Comparison of ENCODE assay signal across 13 cellular contexts in genomic region chr11:57641011-57641410, GRCh38. TPM values are rescaled to one million over a fixed set of nuclear protein-coding genes. Genes with fewer than 3 reads are reported as not detected.
DNase-seq lines count a peak whose midpoint lies in the region; ATAC-seq and TF ChIP-seq lines count a peak whose summit lies in the region.
"Had no signal": no experiment of that assay in that cellular context is flagged by ENCODE, and none has a peak within 500 bp of the region (broad histone marks: within the 10 kb centered on the region; RNA-seq: fewer than 3 reads in every experiment).

No MANE protein-coding gene starts in this region.

- H3K9me3 Mint-ChIP-seq in MCF 10A (ENCODE audit: unreplicated experiment): no peaks in the 10 kb centered on the region
- no peaks in the 10 kb centered on the region for H3K9me3 Mint-ChIP-seq in activated CD4-positive, alpha-beta memory T cell treated with anti-CD3 and anti-CD28 coated beads for 36 hours
- H3K9me3 Mint-ChIP-seq: CD4-positive, CD25-positive, alpha-beta regulatory T cell; naive thymus-derived CD4-positive, alpha-beta T cell; stimulated activated memory B cell treated with anti-CD40 and anti-IgM and Interleukin-4, amounts not matched to agents 10 μg/mL and 1 μg/mL and 100 μg/mL, for 72 hours had no signal

- CTCF ChIA-PET in mammary epithelial cell (lab: Charles Lee; ENCODE audit: low non-redundant PET): interaction anchor here (0.6 to 3.1 kb wide), 3 partner anchors 73 to 148 kb away, joined by 3 to 36 read pairs (median 4); partner anchors contain the start of gene UBE2L6
- CTCF ChIA-PET in MCF 10A (lab: Yijun Ruan, JAX): interaction anchor here (0.5 to 13.5 kb wide), 56 partner anchors 8 to 1473 kb away, joined by 3 to 315 read pairs (median 4); partner anchors contain the start of genes RTN4RL2, UBE2L6 and YPEL4
- CTCF ChIA-PET in activated CD4-positive, alpha-beta memory T cell treated with anti-CD3 and anti-CD28 coated beads for 36 hours (lab: Charles Lee): interaction anchor here (0.6 to 8.8 kb wide), 33 partner anchors 10 to 927 kb away, joined by 3 to 121 read pairs (median 4); partner anchors contain the start of genes CLP1, P2RX3, TIMM10 and UBE2L6

- in situ Hi-C loops in mammary epithelial cell (cut with MboI; ENCODE audit: low sequenced_read_pairs in 2 of 2): loop anchor here (5.0 to 10.0 kb wide), 3 partner anchors 74 to 296 kb away; partner anchors contain the start of gene UBE2L6 (in 1 of the 2)

- H3K4me1 Mint-ChIP-seq in MCF 10A (ENCODE audit: insufficient read depth, unreplicated experiment): peaks cover 5% of the 10 kb centered on the region
- peaks cover 10% of the 10 kb centered on the region for H3K4me1 Mint-ChIP-seq in activated CD4-positive, alpha-beta memory T cell treated with anti-CD3 and anti-CD28 coated beads for 36 hours (ENCODE audit: low read depth)

- intact Hi-C loops in mammary epithelial cell (cut with micrococcal nuclease) (loop anchor here (1.0 to 10.0 kb wide), 5 partner anchors 73 to 874 kb away; no protein-coding TSS in a partner anchor), MCF 10A (cut with micrococcal nuclease) (loop anchor here (1.0 to 5.0 kb wide), 3 partner anchors 73 to 294 kb away; partner anchors contain the start of gene TIMM10), heart left ventricle (cut with DNase I) (loop anchor here (1.0 to 10.0 kb wide), 9 partner anchors 72 to 874 kb away; partner anchors contain the start of gene RTN4RL2 (in 1 of the 10))
- intact Hi-C loops in activated CD4-positive, alpha-beta memory T cell treated with anti-CD3 and anti-CD28 coated beads for 36 hours (cut with micrococcal nuclease): loop anchor here (1.0 to 2.0 kb wide), 3 partner anchors 42 to 296 kb away; no protein-coding TSS in a partner anchor

- no peak overlapping the region for H3K27ac Mint-ChIP-seq in MCF 10A (ENCODE audit: low read depth, unreplicated experiment)
- no peak overlapping the region for H3K27ac Mint-ChIP-seq in activated CD4-positive, alpha-beta memory T cell treated with anti-CD3 and anti-CD28 coated beads for 36 hours
- H3K27ac Mint-ChIP-seq: activated CD8-positive, alpha-beta memory T cell treated with anti-CD3 and anti-CD28 coated beads, Interleukin-2, amount 10 ng/mL, durations not matched to agents 7 days and 5 days; CD4-positive, CD25-positive, alpha-beta regulatory T cell; stimulated activated memory B cell treated with anti-CD40 and anti-IgM and Interleukin-4, amounts not matched to agents 10 μg/mL and 1 μg/mL and 100 μg/mL, for 72 hours had no signal

- peaks cover under 1% of the 10 kb centered on the region for H3K27me3 Mint-ChIP-seq in MCF 10A (ENCODE audit: insufficient read depth, unreplicated experiment)
- H3K27me3 Mint-ChIP-seq in activated CD4-positive, alpha-beta memory T cell treated with anti-CD3 and anti-CD28 coated beads for 36 hours: peaks cover 26% of the 10 kb centered on the region

- POLR2A ChIA-PET in MCF 10A (lab: Yijun Ruan, JAX): interaction anchor here (0.7 to 4.2 kb wide), 7 partner anchors 26 to 316 kb away, joined by 3 to 31 read pairs (median 3); partner anchors contain the start of genes TIMM10, TNKS1BP1 and UBE2L6
- POLR2A ChIA-PET in activated CD4-positive, alpha-beta memory T cell treated with anti-CD3 and anti-CD28 coated beads for 36 hours (lab: Charles Lee): no interaction called here

- TF ChIP-seq CTCF in mammary epithelial cell (conservative IDR thresholded peaks at IDR 0.05 in 1 of 2, IDR thresholded peaks at IDR 0.05 in 1 of 2; ENCODE audit: extremely low read depth in 1 of 2, insufficient read depth in 1 of 2, low read depth in 1 of 2, low read length in 2 of 2): peak in 1 of 2 donors; percentile 33
- TF ChIP-seq CTCF in MCF 10A (IDR thresholded peaks at IDR 0.05; ENCODE audit: unreplicated experiment): no peak
- peak in 4 of 12 donors; percentile 8 to 45 (median 28) for TF ChIP-seq CTCF in heart left ventricle (IDR thresholded peaks at IDR 0.05)

- dilution Hi-C loops in mammary epithelial cell (cut with HindIII; ENCODE audit: low sequenced_read_pairs): no loop called here

- H2AFZ ChIP-seq in mammary epithelial cell (ENCODE audit: low read depth, low read length): no peak overlapping the region

- H3K4me1 ChIP-seq in mammary epithelial cell (ENCODE audit: insufficient read depth, low read length) (peaks cover 28% of the 10 kb centered on the region), heart left ventricle (peaks cover 5 to 57% (median 38%) of the 10 kb centered on the region in 12 donors)

- no peaks in the 10 kb centered on the region for H4K20me1 ChIP-seq in mammary epithelial cell (ENCODE audit: insufficient read depth, low read length)

- H3K27me3 ChIP-seq in mammary epithelial cell (ENCODE audit: insufficient read depth, low read length) (no peaks in the 10 kb centered on the region), heart left ventricle (peaks cover 0 to 16% (median under 1%) of the 10 kb centered on the region in 9 donors)

- H3K9ac ChIP-seq in mammary epithelial cell (ENCODE audit: insufficient read depth, low read length): no peak overlapping the region

- H3K36me3 Mint-ChIP-seq in MCF 10A (ENCODE audit: insufficient read depth, unreplicated experiment): peaks cover 24% of the 10 kb centered on the region
- H3K36me3 Mint-ChIP-seq in activated CD4-positive, alpha-beta memory T cell treated with anti-CD3 and anti-CD28 coated beads for 36 hours: no peaks in the 10 kb centered on the region
- H3K36me3 Mint-ChIP-seq: activated CD8-positive, alpha-beta memory T cell treated with anti-CD3 and anti-CD28 coated beads, Interleukin-2, amount 10 ng/mL, durations not matched to agents 7 days and 5 days; CD4-positive, CD25-positive, alpha-beta regulatory T cell; naive thymus-derived CD4-positive, alpha-beta T cell; stimulated activated memory B cell treated with anti-CD40 and anti-IgM and Interleukin-4, amounts not matched to agents 10 μg/mL and 1 μg/mL and 100 μg/mL, for 72 hours had no signal

- H3K36me3 ChIP-seq in mammary epithelial cell (ENCODE audit: insufficient read depth, low read length) (peaks cover 2% of the 10 kb centered on the region), heart left ventricle (no peaks in the 10 kb centered on the region)

- WGBS in mammary epithelial cell (ENCODE audit: low coverage, missing lambda C conversion rate): 42% methylated on average over 5 of the region's 5 CpGs
- 46 to 64% (median 50%) methylated on average over 5 of the region's 5 CpGs for WGBS in heart left ventricle, 4 donors

- DNase-seq in mammary epithelial cell: no peak
- DNase-seq in MCF 10A (ENCODE audit: unreplicated experiment): no peak
- peak; percentile 31 for DNase-seq in SK-N-DZ (ENCODE audit: low spot score)
- no peak for DNase-seq in heart left ventricle
- DNase-seq in activated CD4-positive, alpha-beta memory T cell treated with anti-CD3 and anti-CD28 coated beads for 36 hours: no peak
- no peak for DNase-seq in D341Med (ENCODE audit: low spot score)
- no peak for DNase-seq in central memory CD4-positive, alpha-beta T cell
- DNase-seq: activated CD8-positive, alpha-beta memory T cell treated with anti-CD3 and anti-CD28 coated beads, Interleukin-2, amount 10 ng/mL, durations not matched to agents 7 days and 5 days had no signal

- no peak overlapping the region for H3K4me3 Mint-ChIP-seq in MCF 10A (ENCODE audit: unreplicated experiment)
- no peak overlapping the region for H3K4me3 Mint-ChIP-seq in activated CD4-positive, alpha-beta memory T cell treated with anti-CD3 and anti-CD28 coated beads for 36 hours
- H3K4me3 Mint-ChIP-seq: activated CD8-positive, alpha-beta memory T cell treated with anti-CD3 and anti-CD28 coated beads, Interleukin-2, amount 10 ng/mL, durations not matched to agents 7 days and 5 days; stimulated activated memory B cell treated with anti-CD40 and anti-IgM and Interleukin-4, amounts not matched to agents 10 μg/mL and 1 μg/mL and 100 μg/mL, for 72 hours had no signal

- H3K27ac ChIP-seq in mammary epithelial cell (ENCODE audit: insufficient read depth, low read depth, low read length) (no peak overlapping the region), heart left ventricle (peak overlapping the region in 2 of 12 donors; percentile 12 to 15)

- H3K4me2 ChIP-seq in mammary epithelial cell (ENCODE audit: insufficient read depth, low read depth, low read length): peak overlapping the region; percentile 96

- TF ChIP-seq POLR2A in heart left ventricle (IDR thresholded peaks at IDR 0.05): no peak

- H3K4me3 ChIP-seq in mammary epithelial cell (replicated peaks in 1 of 3; ENCODE audit: insufficient read depth in 1 of 3, low read depth in 2 of 3, low read length in 3 of 3): no peak overlapping the region
- H3K4me3 ChIP-seq in heart left ventricle: no peak overlapping the region

- no TSS peak for BruUV-seq in mammary epithelial cell (replicated peaks; lab: Mats Ljungman, UMichigan)
- no TSS peak for BruUV-seq in MCF 10A (replicated peaks; lab: Mats Ljungman, UMichigan)

- ATAC-seq in heart left ventricle (peak in 3 of 4 donors; percentile 12 to 24 (median 19)), GM18861 (IDR thresholded peaks at IDR 0.05; ENCODE audit: unreplicated experiment) (no peak)
- ATAC-seq: stimulated activated memory B cell treated with anti-CD40 and anti-IgM and Interleukin-4, amounts not matched to agents 10 μg/mL and 1 μg/mL and 100 μg/mL, for 72 hours had no signal

- peaks cover 51% of the 10 kb centered on the region for H3K79me2 ChIP-seq in mammary epithelial cell (ENCODE audit: insufficient read depth, low read length)

- no peaks in the 10 kb centered on the region for H3K9me3 ChIP-seq in mammary epithelial cell (replicated peaks; ENCODE audit: insufficient read depth, low read length)
- H3K9me3 ChIP-seq in heart left ventricle: no peaks in the 10 kb centered on the region

RNA-seq across cellular contexts. Expression of gene YPEL4, which starts 8.7 kb away (rescaled TPM):
- total RNA-seq in mammary epithelial cell (under 1 TPM; under 0.01 to 0.35 TPM), MCF 10A (2022) (0.16 TPM in 1 of 2 replicates, not detected in the other), heart left ventricle (1 to 10 TPM in 2 of 9 donors, under 1 TPM in 7; 0.16 to 2.2 (median 0.67) TPM)
- polyA plus RNA-seq in mammary epithelial cell (0.05 TPM), heart left ventricle (1 to 10 TPM in 1 of 2 donors, under 1 TPM in 1; 0.28 to 1.2 TPM)
- polyA minus RNA-seq in mammary epithelial cell: not detected
- polyA plus RNA-seq in SK-N-DZ (2014; cell fraction: cytosol; rRNA removed): 0.41 and 0.46 TPM in 2 replicates
- 0.40 and 1.1 TPM in 2 replicates for polyA plus RNA-seq in SK-N-DZ (2014; cell fraction: nucleus; rRNA removed)
- total RNA-seq in activated CD4-positive, alpha-beta memory T cell treated with anti-CD3 and anti-CD28 coated beads for 36 hours: under 1 TPM; 0.43 to 0.73 TPM
- total RNA-seq: NCI-H460 had no signal

RNA-seq across cellular contexts. Expression of gene CLP1, which starts 16.6 kb away (rescaled TPM):
- total RNA-seq in mammary epithelial cell (10 to 100 TPM; 16.0 to 19.0 TPM), MCF 10A (2022) (8.6 and 9.2 TPM in 2 replicates), heart left ventricle (10 to 100 TPM in 2 of 9 donors, 1 to 10 TPM in 7; 5.5 to 11.6 (median 8.2) TPM)
- polyA plus RNA-seq in mammary epithelial cell (38.7 TPM), heart left ventricle (10 to 100 TPM in 1 of 2 donors, 1 to 10 TPM in 1; 3.0 to 11.9 TPM)
- polyA minus RNA-seq in mammary epithelial cell: 19.0 TPM
- polyA plus RNA-seq in SK-N-DZ (2014; cell fraction: cytosol; rRNA removed): 40.8 and 50.6 TPM in 2 replicates
- polyA plus RNA-seq in SK-N-DZ (2014; cell fraction: nucleus; rRNA removed): 15.8 and 17.1 TPM in 2 replicates
- 10 to 100 TPM; 13.9 to 15.2 TPM for total RNA-seq in activated CD4-positive, alpha-beta memory T cell treated with anti-CD3 and anti-CD28 coated beads for 36 hours

RNA-seq across cellular contexts. Expression of gene ZDHHC5, which starts 26.9 kb away (rescaled TPM):
- total RNA-seq in mammary epithelial cell (100 to 1,000 TPM in 1 of 2 donors, 10 to 100 TPM in 1; 81.7 to 101 TPM), MCF 10A (2022) (73.8 and 74.6 TPM in 2 replicates), heart left ventricle (10 to 100 TPM; 32.5 to 63.6 (median 45.7) TPM)
- polyA plus RNA-seq in mammary epithelial cell (94.2 TPM), heart left ventricle (10 to 100 TPM; 21.9 to 50.3 TPM)
- polyA minus RNA-seq in mammary epithelial cell: 108 TPM
- 16.8 and 18.5 TPM in 2 replicates for polyA plus RNA-seq in SK-N-DZ (2014; cell fraction: cytosol; rRNA removed)
- 19.4 and 21.1 TPM in 2 replicates for polyA plus RNA-seq in SK-N-DZ (2014; cell fraction: nucleus; rRNA removed)
- 10 to 100 TPM; 56.8 to 65.5 TPM for total RNA-seq in activated CD4-positive, alpha-beta memory T cell treated with anti-CD3 and anti-CD28 coated beads for 36 hours

RNA-seq across cellular contexts. Expression of gene SERPING1, which starts 43.5 kb away (rescaled TPM):
- 10 to 100 TPM in 1 of 2 donors, 1 to 10 TPM in 1; 9.7 to 23.8 TPM for total RNA-seq in mammary epithelial cell
- 15.3 TPM for polyA plus RNA-seq in mammary epithelial cell
- 29.9 TPM for polyA minus RNA-seq in mammary epithelial cell
- total RNA-seq in MCF 10A (2022): 1.1 TPM in 1 of 2 replicates, not detected in the other
- 22.4 and 28.2 TPM in 2 replicates for polyA plus RNA-seq in SK-N-DZ (2014; cell fraction: cytosol; rRNA removed)
- polyA plus RNA-seq in SK-N-DZ (2014; cell fraction: nucleus; rRNA removed): 11.5 and 26.6 TPM in 2 replicates
- total RNA-seq in heart left ventricle: 100 to 1,000 TPM in 4 of 9 donors, 10 to 100 TPM in 5; 55.5 to 344 (median 87.0) TPM
- 100 to 1,000 TPM in 1 of 2 donors, 10 to 100 TPM in 1; 80.6 to 121 TPM for polyA plus RNA-seq in heart left ventricle
- total RNA-seq in activated CD4-positive, alpha-beta memory T cell treated with anti-CD3 and anti-CD28 coated beads for 36 hours: under 1 TPM in 1 of 2 experiments, not detected in 1; 0.43 TPM
- total RNA-seq: activated CD8-positive, alpha-beta memory T cell treated with anti-CD3 and anti-CD28 coated beads, Interleukin-2, amount 10 ng/mL, durations not matched to agents 7 days and 5 days; NCI-H460 had no signal
- polyA plus RNA-seq: CD4-positive, CD25-positive, alpha-beta regulatory T cell; naive thymus-derived CD4-positive, alpha-beta T cell had no signal
